ENCODE assay signal across 12 cellular contexts in the genomic region with DNA sequence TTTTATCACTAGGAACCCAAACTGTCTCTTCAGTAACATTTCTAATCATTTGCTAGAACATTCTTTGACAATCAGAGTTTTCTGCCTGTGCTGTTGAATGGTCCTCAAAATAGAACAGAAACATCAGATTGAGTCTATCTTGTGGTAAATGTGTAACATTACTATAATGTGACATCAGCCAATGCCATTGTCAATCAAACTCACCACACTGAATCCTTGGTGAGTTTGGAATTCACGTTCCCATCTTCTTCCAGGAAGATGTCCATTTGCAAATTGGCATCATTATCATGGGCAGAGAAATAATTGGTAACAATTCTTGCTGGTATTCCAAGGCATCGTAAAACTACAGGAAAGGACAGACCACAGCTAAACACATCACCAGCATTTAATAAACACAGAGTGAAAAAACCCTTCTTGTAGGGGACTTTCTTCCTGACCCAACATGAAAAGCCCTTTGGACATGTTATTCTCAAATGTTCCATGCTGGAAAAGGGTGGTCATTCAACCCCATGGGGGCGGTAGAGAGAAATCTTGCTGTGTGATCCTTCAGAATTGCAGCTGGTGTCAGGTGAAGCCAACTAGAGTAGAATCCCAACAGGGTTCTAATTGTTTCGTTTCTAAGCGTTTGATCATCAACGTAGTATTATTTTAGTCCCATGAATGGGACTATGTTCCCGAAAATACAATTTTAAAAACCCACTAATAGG.
DNase-seq lines count a peak whose midpoint lies in the region; ATAC-seq and TF ChIP-seq lines count a peak whose summit lies in the region.
"Had no signal": no experiment of that assay in that cellular context is flagged by ENCODE, and none has a peak within 500 bp of the region (broad histone marks: within the 10 kb centered on the region; RNA-seq: fewer than 3 reads in every experiment).

No MANE protein-coding gene starts in this region.

- H3K27me3 ChIP-seq in heart right ventricle (peaks cover 0 to 2% (median 0%) of the 10 kb centered on the region in 7 donors), right atrium auricular region (no peaks in the 10 kb centered on the region), OCI-LY1 (ENCODE audit: insufficient read depth, low read length) (no peaks in the 10 kb centered on the region), transverse colon (no peaks in the 10 kb centered on the region)
- H3K27me3 ChIP-seq: suprapubic skin had no signal

- peak in 7 of 9 donors; percentile 28 to 49 (median 37) for TF ChIP-seq CTCF in heart right ventricle (IDR thresholded peaks at IDR 0.05)
- peak in 1 of 2 donors; percentile 34 for TF ChIP-seq CTCF in right atrium auricular region (IDR thresholded peaks at IDR 0.05)
- TF ChIP-seq CTCF in OCI-LY1 (IDR thresholded peaks at IDR 0.05; ENCODE audit: low read length): peak; percentile 68; the same call in 1 of the 2 replicates
- peak; percentile 14 for TF ChIP-seq CTCF in fibroblast of mammary gland (conservative IDR thresholded peaks at IDR 0.05; ENCODE audit: control insufficient read depth, insufficient read depth, low read depth, low read length)
- TF ChIP-seq CTCF in transverse colon (IDR thresholded peaks at IDR 0.05): peak in 3 of 5 experiments; percentile 25 to 29 (median 28)

- H3K36me3 ChIP-seq in heart right ventricle: peaks cover 0 to 45% (median 0%) of the 10 kb centered on the region in 9 donors
- no peaks in the 10 kb centered on the region for H3K36me3 ChIP-seq in right atrium auricular region
- no peaks in the 10 kb centered on the region for H3K36me3 ChIP-seq in OCI-LY1 (ENCODE audit: insufficient read depth, low read length)
- no peaks in the 10 kb centered on the region for H3K36me3 ChIP-seq in transverse colon
- H3K36me3 ChIP-seq: suprapubic skin had no signal

- H4K20me1 ChIP-seq in OCI-LY1 (ENCODE audit: insufficient read depth, low read length): no peaks in the 10 kb centered on the region

- in situ Hi-C loops in transverse colon (cut with MboI; ENCODE audit: low pct_ligation_motif_present in 1 of 4, low pct_unique_long_range_greater_than_20kb in 1 of 4, low sequenced_read_pairs in 3 of 4): no loop called here

- no peaks in the 10 kb centered on the region for H3F3A ChIP-seq in OCI-LY1 (ENCODE audit: insufficient read depth, low read length)

- H3K9me3 ChIP-seq in heart right ventricle: no peaks in the 10 kb centered on the region
- H3K9me3 ChIP-seq in right atrium auricular region: no peaks in the 10 kb centered on the region
- H3K9me3 ChIP-seq in OCI-LY1 (ENCODE audit: low read length): no peaks in the 10 kb centered on the region
- no peaks in the 10 kb centered on the region for H3K9me3 ChIP-seq in transverse colon
- H3K9me3 ChIP-seq: suprapubic skin had no signal

- TF ChIP-seq EP300 in transverse colon (IDR thresholded peaks at IDR 0.05; ENCODE audit: low read depth): no peak

- no peak for TF ChIP-seq POLR2A in transverse colon (IDR thresholded peaks at IDR 0.05)

- no peaks in the 10 kb centered on the region for H3K79me2 ChIP-seq in OCI-LY1 (ENCODE audit: insufficient read depth, low read length)

- DNase-seq in heart right ventricle (no peak), right atrium auricular region (ENCODE audit: low spot score) (no peak), fibroblast of mammary gland (ENCODE audit: low read depth) (no peak), transverse colon (peak; percentile 21), hepatic stellate cell (ENCODE audit: low spot score) (no peak), T-helper 9 cell (no peak)
- DNase-seq: activated naive CD4-positive, alpha-beta T cell treated with anti-CD3 and anti-CD28 coated beads, Interleukin-2, amount 10 ng/mL, durations not matched to agents 7 days and 5 days; midbrain had no signal

- H3K4me3 ChIP-seq in heart right ventricle: no peak overlapping the region
- no peak overlapping the region for H3K4me3 ChIP-seq in right atrium auricular region
- no peak overlapping the region for H3K4me3 ChIP-seq in OCI-LY1 (ENCODE audit: low read depth, low read length, poor library complexity, severe bottlenecking)
- no peak overlapping the region for H3K4me3 ChIP-seq in fibroblast of mammary gland (ENCODE audit: control insufficient read depth, low read depth, low read length)
- no peak overlapping the region for H3K4me3 ChIP-seq in transverse colon
- H3K4me3 ChIP-seq: suprapubic skin had no signal

- H3K27ac ChIP-seq in heart right ventricle: no peak overlapping the region
- H3K27ac ChIP-seq in right atrium auricular region: no peak overlapping the region
- no peak overlapping the region for H3K27ac ChIP-seq in OCI-LY1 (ENCODE audit: low read depth, low read length, poor library complexity, severe bottlenecking)
- H3K27ac ChIP-seq in transverse colon: no peak overlapping the region
- H3K27ac ChIP-seq: epithelial cell of prostate, suprapubic skin had no signal

- WGBS in heart right ventricle, 2 donors: 46 to 52% methylated on average over 7 of the region's 7 CpGs
- 60 to 80% methylated on average over 1 to 7 of the region's 7 CpGs for WGBS in transverse colon (ENCODE audit: low coverage in 1 of 2), 2 donors

- H3K9me2 ChIP-seq in OCI-LY1 (ENCODE audit: low read depth, low read length): no peaks in the 10 kb centered on the region

- no peak overlapping the region for H3K4me2 ChIP-seq in OCI-LY1 (ENCODE audit: low read length)

- ATAC-seq in heart right ventricle: no peak
- ATAC-seq in GM21526 (IDR thresholded peaks at IDR 0.05; ENCODE audit: low FRiP score, unreplicated experiment): no peak

- intact Hi-C loops in heart right ventricle (cut with DNase I): loop anchor here in 3 of 10 donors (2.0 to 10.0 kb wide), 3 partner anchors 269 to 325 kb away; no protein-coding TSS in a partner anchor
- intact Hi-C loops in transverse colon (cut with DNase I; ENCODE audit: low total_unique reads): no loop called here

- no peak overlapping the region for H3K9ac ChIP-seq in OCI-LY1 (ENCODE audit: low read length)

- H3K4me1 ChIP-seq in heart right ventricle (no peaks in the 10 kb centered on the region), right atrium auricular region (no peaks in the 10 kb centered on the region), OCI-LY1 (ENCODE audit: insufficient read depth, low read length, severe bottlenecking) (no peaks in the 10 kb centered on the region), transverse colon (peaks cover 0 to 10% (median 0%) of the 10 kb centered on the region in 4 donors)
- H3K4me1 ChIP-seq: suprapubic skin had no signal

- H2AFZ ChIP-seq in OCI-LY1 (ENCODE audit: low read length): no peak overlapping the region
